In the genomic region with DNA sequence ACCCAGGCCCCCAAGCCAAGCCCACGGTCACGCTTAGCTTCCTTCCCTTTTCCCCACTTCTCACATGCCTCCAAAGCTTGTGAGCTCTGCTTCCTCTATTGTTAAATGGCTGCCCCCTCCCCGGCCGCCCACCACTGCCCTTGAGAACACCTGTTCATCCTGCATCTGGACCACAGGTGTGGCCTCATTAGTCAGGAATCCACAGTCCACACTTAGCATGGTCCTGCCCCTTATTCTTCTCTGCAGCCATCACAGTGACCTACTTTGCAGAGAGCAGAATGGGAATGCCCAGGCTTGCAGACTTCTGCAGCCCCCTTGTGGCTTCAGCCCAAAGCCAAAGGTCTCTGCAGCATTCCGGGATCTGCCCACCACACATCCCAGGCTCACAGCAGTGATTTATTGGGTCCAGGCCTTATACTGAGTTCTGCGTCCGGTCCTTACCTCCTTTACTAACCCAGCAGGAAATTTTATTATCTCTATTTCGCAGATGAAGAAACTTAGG, we compare ENCODE assay signal across 13 cellular contexts.
DNase-seq lines count a peak whose midpoint lies in the region; ATAC-seq lines count a peak whose summit lies in the region.
"Had no signal": no experiment of that assay in that cellular context is flagged by ENCODE, and none has a peak within 500 bp of the region (broad histone marks: within the 10 kb centered on the region; RNA-seq: fewer than 3 reads in every experiment).

No MANE protein-coding gene starts in this region.

- DNase-seq in left ventricle myocardium superior, result no peak
- DNase-seq in Right ventricle myocardium inferior (ENCODE audit: missing footprints), result no peak
- DNase-seq in dermis blood vessel endothelial cell, result peak; percentile 70
- peak; percentile 59 to 62 for DNase-seq in lung microvascular endothelial cell (ENCODE audit: low read depth in 2 of 2)
- DNase-seq in SKM-1 treated with dmso at 0.1 percent for 144 hours (lab: John Stamatoyannopoulos, UW; ENCODE audit: unreplicated experiment), result no peak
- DNase-seq in activated gamma-delta T cell treated with Interleukin-2 at 50 U/mL for 16 hours, result no peak
- DNase-seq: activated CD8-positive, alpha-beta memory T cell treated with anti-CD3 and anti-CD28 coated beads, Interleukin-2, amount 50 U/mL, for 4 hours; colonic mucosa; DMS53; GOT3; kidney glomerular epithelial cell had no signal

- intact Hi-C loops in left ventricle myocardium superior (cut with micrococcal nuclease) (no loop called here), Right ventricle myocardium inferior (cut with DNase I) (no loop called here)

- ATAC-seq in left ventricle myocardium superior, result peak; percentile 2
- ATAC-seq in Right ventricle myocardium inferior, result no peak
- ATAC-seq in GM18867 (IDR thresholded peaks at IDR 0.05; ENCODE audit: unreplicated experiment), result no peak
- no peak for ATAC-seq in GM18861 (IDR thresholded peaks at IDR 0.05; ENCODE audit: unreplicated experiment)

Comparison
In these comparisons a context has a peak if more than half of its experiments do, and no peak if none do; other contexts are left out.
1. DNase-seq: peak in dermis blood vessel endothelial cell (single experiment) and lung microvascular endothelial cell (2 of 2); none in left ventricle myocardium superior (single experiment), Right ventricle myocardium inferior (single experiment), SKM-1 treated with dmso at 0.1 percent for 144 hours (single experiment) and activated gamma-delta T cell treated with Interleukin-2 at 50 U/mL for 16 hours (single experiment).